ENCODE assay signal across 7 cellular contexts in genomic region chr14:35123388-35123703, GRCh38. TPM values are rescaled to one million over a fixed set of nuclear protein-coding genes. Genes with fewer than 3 reads are reported as not detected.
A peak's percentile ranks its signal among the peaks of the same experiment; 100 is the strongest.
DNase-seq lines count a peak whose midpoint lies in the region; ATAC-seq and TF ChIP-seq lines count a peak whose summit lies in the region.

No MANE protein-coding gene starts in this region.

- H3K4me1 Mint-ChIP-seq in T-helper 17 cell, result peaks cover 42% of the 10 kb centered on the region

- H3K4me1 ChIP-seq in HAP-1 (peaks cover 14% of the 10 kb centered on the region), foreskin keratinocyte (no peaks in the 10 kb centered on the region), skeletal muscle tissue (ENCODE audit: control insufficient read depth in 3 of 3, insufficient read depth in 3 of 3, low read length in 3 of 3) (peaks cover 14 to 21% (median 15%) of the 10 kb centered on the region in 3 donors)

- H3K27me3 ChIP-seq in HAP-1 (ENCODE audit: low read depth) (no peaks in the 10 kb centered on the region), foreskin keratinocyte (no peaks in the 10 kb centered on the region), skeletal muscle tissue (ENCODE audit: control insufficient read depth in 3 of 3, insufficient read depth in 3 of 3, low read length in 3 of 3) (no peaks in the 10 kb centered on the region)

- in situ Hi-C loops in HAP-1 (cut with MboI; ENCODE audit: low sequenced_read_pairs), result loop anchor here (10.0 kb wide), 1 partner anchor 249 kb away; the partner anchor contains the start of gene BAZ1A

- peak overlapping the region; percentile 98 for H3K4me3 Mint-ChIP-seq in T-helper 17 cell

- H3K9me3 ChIP-seq in HAP-1 (no peaks in the 10 kb centered on the region), T-helper 17 cell (ENCODE audit: control insufficient read depth, low read length, poor library complexity, severe bottlenecking) (no peaks in the 10 kb centered on the region), skeletal muscle tissue (ENCODE audit: control insufficient read depth in 3 of 3, low read length in 3 of 3) (no peaks in the 10 kb centered on the region)

- H3K27ac ChIP-seq in foreskin keratinocyte (peak overlapping the region; percentile 98), skeletal muscle tissue (ENCODE audit: low read depth, low read length) (peak overlapping the region; percentile 96)

- H3K36me3 ChIP-seq in HAP-1 (replicated peaks), result 0 out of 2 replicates have a peak, but pooled peaks cover 3% of the 10 kb centered on the region
- peaks cover 2 to 5% (median 3%) of the 10 kb centered on the region in 3 donors for H3K36me3 ChIP-seq in skeletal muscle tissue (ENCODE audit: control insufficient read depth in 3 of 3, insufficient read depth in 3 of 3, low read length in 3 of 3)

- DNase-seq in HAP-1 (ENCODE audit: low spot score in 2 of 2) (no peak), T-helper 17 cell (no peak), foreskin keratinocyte (no peak), Ammon's horn (ENCODE audit: low spot score) (no peak), CD1c-positive myeloid dendritic cell (ENCODE audit: extremely low spot score) (no peak)

- H3K36me3 Mint-ChIP-seq in T-helper 17 cell (ENCODE audit: low read depth), result peaks cover 15% of the 10 kb centered on the region

- ATAC-seq in T-helper 17 cell, result no peak
- no peak for ATAC-seq in foreskin keratinocyte
- ATAC-seq in HG03108 (IDR thresholded peaks at IDR 0.05; ENCODE audit: unreplicated experiment), result no peak

- TF ChIP-seq CTCF in foreskin keratinocyte (conservative IDR thresholded peaks at IDR 0.05), result no peak

- peak overlapping the region; percentile 91 to 98 (median 98) for H3K9ac ChIP-seq in skeletal muscle tissue (ENCODE audit: low read depth in 1 of 3, low read length in 3 of 3)

- H3K4me3 ChIP-seq in HAP-1, result peak overlapping the region; percentile 59
- H3K4me3 ChIP-seq in skeletal muscle tissue (ENCODE audit: low read length in 3 of 3), result peak overlapping the region; percentile 92 to 97 (median 97)

- H3K27ac Mint-ChIP-seq in T-helper 17 cell, result peak overlapping the region; percentile 99

- H3K27me3 Mint-ChIP-seq in T-helper 17 cell, result no peaks in the 10 kb centered on the region

RNA-seq across cellular contexts. Expression of gene PRORP, which starts 1.0 kb away (rescaled TPM):
- total RNA-seq in T-helper 17 cell (10 to 100 TPM; 42.5 to 43.6 TPM), foreskin keratinocyte (37.6 and 39.8 TPM in 2 replicates), skeletal muscle tissue (17.2 TPM)
- 26.9 and 31.4 TPM in 2 replicates for polyA plus RNA-seq in foreskin keratinocyte

RNA-seq across cellular contexts. Expression of gene PPP2R3C, which starts 1.6 kb away (rescaled TPM):
- 10 to 100 TPM; 37.7 to 41.7 TPM for total RNA-seq in T-helper 17 cell
- 10.8 and 15.1 TPM in 2 replicates for total RNA-seq in foreskin keratinocyte
- polyA plus RNA-seq in foreskin keratinocyte, result 11.8 and 14.3 TPM in 2 replicates
- total RNA-seq in skeletal muscle tissue, result 52.7 TPM
